24 cellular contexts compared by ENCODE assay signal in genomic region chr21:32558131-32558530, GRCh38. TPM values are rescaled to one million over a fixed set of nuclear protein-coding genes. Genes with fewer than 3 reads are reported as not detected.
DNase-seq lines count a peak whose midpoint lies in the region; ATAC-seq, FAIRE-seq and TF ChIP-seq lines count a peak whose summit lies in the region.
"Had no signal": no experiment of that assay in that cellular context is flagged by ENCODE, and none has a peak within 500 bp of the region (broad histone marks: within the 10 kb centered on the region; RNA-seq: fewer than 3 reads in every experiment).

No MANE protein-coding gene starts in this region.

- no peak overlapping the region for H2BK5ac ChIP-seq in H1 (ENCODE audit: low read depth, low read length)

- DNase-seq in activated T-cell treated with anti-CD3 and anti-CD28 coated beads, Interleukin-2, amount 50 U/mL, for 72 hours: no peak
- DNase-seq in activated T-cell treated with anti-CD3 and anti-CD28 coated beads, Interleukin-2, amount 50 U/mL, for 4 hours: no peak
- DNase-seq in H1 (ENCODE audit: low read depth in 1 of 2, low spot score in 2 of 2) (no peak), GM13977 (ENCODE audit: low spot score) (no peak), transverse colon (no peak)
- no peak for DNase-seq in naive thymus-derived CD8-positive, alpha-beta T cell
- DNase-seq: AML-193; CD4-positive, alpha-beta T cell; DMS153; DMS79; GDM1; H7; HFFc6; KG1 had no signal

- no peaks in the 10 kb centered on the region for H3K23me2 ChIP-seq in H1 (ENCODE audit: low read depth, low read length)

- no peak overlapping the region for H4K8ac ChIP-seq in H1 (ENCODE audit: extremely low read depth, insufficient read depth, low read length)

- no peaks in the 10 kb centered on the region for H3K79me1 ChIP-seq in H1 (ENCODE audit: low read depth, low read length)

- no peak overlapping the region for H3K14ac ChIP-seq in H1 (ENCODE audit: insufficient read length)

- no peak overlapping the region for H3K18ac ChIP-seq in H1 (ENCODE audit: extremely low read depth, low read length)

- no peak overlapping the region for H2AFZ ChIP-seq in H1 (ENCODE audit: low read length)
- H2AFZ ChIP-seq: GM23338 had no signal

- in situ Hi-C loops in GM13977 (cut with MboI; ENCODE audit: low pct_unique_long_range_greater_than_20kb, low sequenced_read_pairs, unreplicated experiment) (no loop called here), transverse colon (cut with MboI; ENCODE audit: low pct_ligation_motif_present in 1 of 4, low pct_unique_long_range_greater_than_20kb in 1 of 4, low sequenced_read_pairs in 3 of 4) (loop anchor here in 1 of 4 donors (25.0 kb wide), 1 partner anchor 146 kb away; the partner anchor contains the start of gene EVA1C)

- CTCF ChIA-PET in H1 (lab: Charles Lee; ENCODE audit: partially characterized antibody): interaction anchor here (1.3 kb wide), 1 partner anchor 10 kb away, joined by 5 read pairs; no protein-coding TSS in a partner anchor

- no peak overlapping the region for H3K56ac ChIP-seq in H1 (replicated peaks; ENCODE audit: insufficient read length, low read depth, low read length)

- no peak overlapping the region for H2AK5ac ChIP-seq in H1 (ENCODE audit: low read depth, low read length)

- 84% methylated on average over 4 of the region's 4 CpGs; no CpG with 5 or more reads in 1 of the 2 experiments for WGBS in H1 (ENCODE audit: extremely low coverage in 1 of 2, insufficient coverage in 1 of 2, insufficient read length in 1 of 2, insufficient replicate concordance in 2 of 2, low coverage in 1 of 2, low lambda C conversion rate in 2 of 2, missing lambda C conversion rate in 1 of 2), 2 experiments
- WGBS in transverse colon (ENCODE audit: low coverage in 1 of 2), 2 donors: 60 to 94% methylated on average over 2 to 4 of the region's 4 CpGs

- no peak overlapping the region for H2BK120ac ChIP-seq in H1 (replicated peaks; ENCODE audit: low read depth, low read length)

- H3K4me3 ChIP-seq in H1 (ENCODE audit: extremely low read depth in 1 of 4, insufficient read depth in 2 of 4, low read depth in 3 of 4, low read length in 4 of 4) (no peak overlapping the region), transverse colon (no peak overlapping the region)
- H3K4me3 ChIP-seq: A549, GM23338 had no signal

- H3K4ac ChIP-seq in H1 (replicated peaks; ENCODE audit: insufficient read length, low read depth, low read length): no peak overlapping the region

- H3K4me1 Mint-ChIP-seq in activated T-cell treated with anti-CD3 and anti-CD28 coated beads, Interleukin-2, amount 50 U/mL, for 72 hours (ENCODE audit: low read depth): peaks cover 5% of the 10 kb centered on the region
- H3K4me1 Mint-ChIP-seq in activated T-cell treated with anti-CD3 and anti-CD28 coated beads, Interleukin-2, amount 50 U/mL, for 4 hours (ENCODE audit: low read depth): no peaks in the 10 kb centered on the region
- H3K4me1 Mint-ChIP-seq in naive thymus-derived CD8-positive, alpha-beta T cell: peaks cover 5 to 23% (median 18%) of the 10 kb centered on the region in 4 donors
- H3K4me1 Mint-ChIP-seq: IgD-negative memory B cell had no signal

- TF ChIP-seq CTCF in H1 (IDR thresholded peaks at IDR 0.05; ENCODE audit: control extremely low read depth in 1 of 3, insufficient read depth in 1 of 3, low read depth in 1 of 3, low read length in 3 of 3): no peak
- no peak for TF ChIP-seq CTCF in GM13977 (IDR thresholded peaks at IDR 0.05; ENCODE audit: extremely low read depth, insufficient read depth, missing control alignments)
- TF ChIP-seq CTCF in transverse colon (IDR thresholded peaks at IDR 0.05): no peak

- FAIRE-seq in H1 (lab: Jason Lieb, UNC): no peak
- FAIRE-seq: A549, GM12892, HepG2 had no signal

- ATAC-seq in activated T-cell treated with anti-CD3 and anti-CD28 coated beads, Interleukin-2, amount 50 U/mL, for 72 hours (replicated peaks in 1 of 2): no peak
- no peak for ATAC-seq in activated T-cell treated with anti-CD3 and anti-CD28 coated beads, Interleukin-2, amount 50 U/mL, for 4 hours
- no peak for ATAC-seq in naive thymus-derived CD8-positive, alpha-beta T cell
- ATAC-seq in HG03045 (IDR thresholded peaks at IDR 0.05; ENCODE audit: unreplicated experiment): no peak
- ATAC-seq: A549, GM23338, HCT116, HepG2 had no signal

- no peak for TF ChIP-seq RAD21 in H1 (IDR thresholded peaks at IDR 0.05 in 1 of 2, conservative IDR thresholded peaks at IDR 0.05 in 1 of 2; ENCODE audit: low read depth in 2 of 2, low read length in 2 of 2)

- H3K4me1 ChIP-seq in H1 (replicated peaks in 1 of 4; ENCODE audit: control insufficient read depth in 3 of 4, insufficient read depth in 4 of 4, low read length in 3 of 4) (peaks cover 4 to 13% (median 9%) of the 10 kb centered on the region in 4 experiments; a peak in 5 of 7 replicates), transverse colon (no peaks in the 10 kb centered on the region)
- H3K4me1 ChIP-seq: A549 had no signal

- H4K20me1 ChIP-seq in H1 (replicated peaks in 1 of 2; ENCODE audit: control insufficient read depth in 1 of 2, insufficient read depth in 2 of 2, low read length in 2 of 2): no peaks in the 10 kb centered on the region

- no peak overlapping the region for H4K5ac ChIP-seq in H1 (ENCODE audit: insufficient read length, low read depth, low read length)

- H3K27me3 Mint-ChIP-seq in activated T-cell treated with anti-CD3 and anti-CD28 coated beads, Interleukin-2, amount 50 U/mL, for 72 hours (ENCODE audit: low read depth): no peaks in the 10 kb centered on the region
- no peaks in the 10 kb centered on the region for H3K27me3 Mint-ChIP-seq in activated T-cell treated with anti-CD3 and anti-CD28 coated beads, Interleukin-2, amount 50 U/mL, for 4 hours (ENCODE audit: low read depth)
- H3K27me3 Mint-ChIP-seq in naive thymus-derived CD8-positive, alpha-beta T cell: no peaks in the 10 kb centered on the region
- H3K27me3 Mint-ChIP-seq: CD4-positive, alpha-beta T cell had no signal

- no peak overlapping the region for H3K4me2 ChIP-seq in H1 (ENCODE audit: insufficient read depth in 1 of 2, low read depth in 2 of 2, low read length in 2 of 2)
- H3K4me2 ChIP-seq: A549, GM23338 had no signal

- no peak overlapping the region for H3K23ac ChIP-seq in H1 (ENCODE audit: insufficient read length)

- TF ChIP-seq POLR2A in H1 (IDR thresholded peaks at IDR 0.05; ENCODE audit: control extremely low read depth in 1 of 2, low read depth in 2 of 2, low read length in 2 of 2) (no peak), transverse colon (IDR thresholded peaks at IDR 0.05) (no peak)

- no peak for TF ChIP-seq EP300 in H1 (IDR thresholded peaks at IDR 0.05; ENCODE audit: borderline replicate concordance in 1 of 2, low read depth in 2 of 2, low read length in 2 of 2)
- no peak for TF ChIP-seq EP300 in transverse colon (IDR thresholded peaks at IDR 0.05; ENCODE audit: low read depth)

- H2BK20ac ChIP-seq in H1 (ENCODE audit: low read length): no peak overlapping the region

- no peaks in the 10 kb centered on the region for H3K36me3 ChIP-seq in H1 (ENCODE audit: control insufficient read depth in 2 of 4, insufficient read depth in 4 of 4, low read length in 3 of 4)
- H3K36me3 ChIP-seq in transverse colon: no peaks in the 10 kb centered on the region

- peak overlapping the region; percentile 52 for H3K27ac Mint-ChIP-seq in activated T-cell treated with anti-CD3 and anti-CD28 coated beads, Interleukin-2, amount 50 U/mL, for 72 hours
- peak overlapping the region in 6 of 10 donors; percentile 16 to 78 (median 37) for H3K27ac Mint-ChIP-seq in naive thymus-derived CD8-positive, alpha-beta T cell
- H3K27ac Mint-ChIP-seq: CD4-positive, alpha-beta T cell; GM23338; HFFc6; IgD-negative memory B cell had no signal

- H3K4me3 Mint-ChIP-seq in activated T-cell treated with anti-CD3 and anti-CD28 coated beads, Interleukin-2, amount 50 U/mL, for 72 hours: no peak overlapping the region
- no peak overlapping the region for H3K4me3 Mint-ChIP-seq in activated T-cell treated with anti-CD3 and anti-CD28 coated beads, Interleukin-2, amount 50 U/mL, for 4 hours
- H3K4me3 Mint-ChIP-seq in naive thymus-derived CD8-positive, alpha-beta T cell: no peak overlapping the region
- H3K4me3 Mint-ChIP-seq: CD4-positive, alpha-beta T cell; GM23338; HFFc6; IgD-negative memory B cell had no signal

- intact Hi-C loops in transverse colon (cut with DNase I; ENCODE audit: low total_unique reads): no loop called here

- peak overlapping the region; percentile 54 for H4K91ac ChIP-seq in H1 (replicated peaks; ENCODE audit: insufficient read length, low read length)

- H3K27me3 ChIP-seq in H1 (replicated peaks in 1 of 4; ENCODE audit: control insufficient read depth in 3 of 4, extremely low read depth in 1 of 4, insufficient read depth in 3 of 4, low read length in 3 of 4) (no peaks in the 10 kb centered on the region), transverse colon (no peaks in the 10 kb centered on the region)

- no peaks in the 10 kb centered on the region for H3K9me3 Mint-ChIP-seq in activated T-cell treated with anti-CD3 and anti-CD28 coated beads, Interleukin-2, amount 50 U/mL, for 72 hours
- H3K9me3 Mint-ChIP-seq in activated T-cell treated with anti-CD3 and anti-CD28 coated beads, Interleukin-2, amount 50 U/mL, for 4 hours: no peaks in the 10 kb centered on the region
- H3K9me3 Mint-ChIP-seq in naive thymus-derived CD8-positive, alpha-beta T cell: no peaks in the 10 kb centered on the region
- H3K9me3 Mint-ChIP-seq: CD4-positive, alpha-beta T cell; GM23338; HFFc6; IgD-negative memory B cell had no signal

- H2BK15ac ChIP-seq in H1 (ENCODE audit: low read length): no peak overlapping the region

- no peaks in the 10 kb centered on the region for H3K9me3 ChIP-seq in H1 (ENCODE audit: insufficient read depth in 2 of 2, low read depth in 1 of 2, low read length in 1 of 2)
- no peaks in the 10 kb centered on the region for H3K9me3 ChIP-seq in transverse colon
- H3K9me3 ChIP-seq: A549 had no signal

- H3K9ac ChIP-seq in H1 (replicated peaks in 1 of 4; ENCODE audit: extremely low read depth in 1 of 4, low read depth in 3 of 4, low read length in 3 of 4): no peak overlapping the region

- POLR2A ChIA-PET in H1 (lab: Charles Lee; ENCODE audit: partially characterized antibody): interaction anchor here (0.8 kb wide), 1 partner anchor 18 kb away, joined by 3 read pairs; no protein-coding TSS in a partner anchor
- POLR2A ChIA-PET in naive thymus-derived CD8-positive, alpha-beta T cell (lab: Charles Lee): no interaction called here

- no peaks in the 10 kb centered on the region for H3K36me3 Mint-ChIP-seq in activated T-cell treated with anti-CD3 and anti-CD28 coated beads, Interleukin-2, amount 50 U/mL, for 72 hours (ENCODE audit: insufficient read depth in 2 of 2)
- no peaks in the 10 kb centered on the region for H3K36me3 Mint-ChIP-seq in activated T-cell treated with anti-CD3 and anti-CD28 coated beads, Interleukin-2, amount 50 U/mL, for 4 hours (ENCODE audit: insufficient read depth)
- H3K36me3 Mint-ChIP-seq in naive thymus-derived CD8-positive, alpha-beta T cell: peaks cover 0 to 8% (median 0%) of the 10 kb centered on the region in 3 donors
- H3K36me3 Mint-ChIP-seq: IgD-negative memory B cell had no signal

- H3K27ac ChIP-seq in H1 (ENCODE audit: low read depth, low read length) (no peak overlapping the region), transverse colon (no peak overlapping the region)
- H3K27ac ChIP-seq: 22Rv1, A549, C4-2B had no signal

- no peak overlapping the region for H2BK12ac ChIP-seq in H1 (ENCODE audit: low read depth, low read length)

- H3K79me2 ChIP-seq in H1 (ENCODE audit: control insufficient read depth in 1 of 2, insufficient read depth in 2 of 2, low read length in 2 of 2): no peaks in the 10 kb centered on the region

RNA-seq across cellular contexts. Expression of gene TCP10L, which starts 27.2 kb away (rescaled TPM):
- total RNA-seq in activated T-cell treated with anti-CD3 and anti-CD28 coated beads, Interleukin-2, amount 50 U/mL, for 72 hours: under 1 TPM; 0.43 to 0.56 TPM
- total RNA-seq in activated T-cell treated with anti-CD3 and anti-CD28 coated beads, Interleukin-2, amount 50 U/mL, for 4 hours: 1 to 10 TPM in 1 of 3 donors, under 1 TPM in 2; 0.14 to 1.1 (median 0.66) TPM
- 0.71 and 0.99 TPM in 2 replicates for total RNA-seq in H1 (2021; fragmentation: NEBNext Ultra II Directional; extraction: Animal tissue kit (Norgen Biotek cat#: 25700))
- 0.45 and 0.74 TPM in 2 replicates for polyA plus RNA-seq in H1 (2011; rRNA removed)
- 0.43 TPM for polyA plus RNA-seq in H1 (2011; cell fraction: cytosol; rRNA removed)
- 0.76 TPM for polyA plus RNA-seq in H1 (2011; cell fraction: nucleus; rRNA removed)
- 0.30 to 0.83 TPM (median 0.53 TPM) in 4 replicates for polyA plus RNA-seq in H1 (2012, experiment 1 of 2)
- polyA plus RNA-seq in H1 (2012, experiment 2 of 2): 0.34 TPM
- 0.22 TPM for polyA plus RNA-seq in H1 (2013, experiment 1 of 2)
- 0.44 TPM for polyA plus RNA-seq in H1 (2013, experiment 2 of 2)
- polyA minus RNA-seq in H1 (2011; rRNA and poly(A)+ RNA removed): 0.61 and 0.69 TPM in 2 replicates
- polyA minus RNA-seq in H1 (2011; cell fraction: cytosol; rRNA and poly(A)+ RNA removed): not detected
- 0.50 TPM for polyA minus RNA-seq in H1 (2011; cell fraction: nucleus; rRNA and poly(A)+ RNA removed)
- under 1 TPM; 0.42 to 0.91 TPM for total RNA-seq in naive thymus-derived CD8-positive, alpha-beta T cell
- under 1 TPM in 2 of 3 donors, not detected in 1; 0.33 to 0.35 TPM for polyA plus RNA-seq in naive thymus-derived CD8-positive, alpha-beta T cell
- total RNA-seq in transverse colon: under 1 TPM in 2 of 4 donors, not detected in 2; 0.14 to 0.79 TPM
- total RNA-seq: H7 had no signal
- polyA plus RNA-seq: BJ had no signal

RNA-seq across cellular contexts. Expression of gene CFAP298, which starts 54.0 kb away (rescaled TPM):
- 10 to 100 TPM; 21.1 to 22.4 TPM for total RNA-seq in activated T-cell treated with anti-CD3 and anti-CD28 coated beads, Interleukin-2, amount 50 U/mL, for 72 hours
- 10 to 100 TPM; 58.7 to 74.7 (median 63.7) TPM for total RNA-seq in activated T-cell treated with anti-CD3 and anti-CD28 coated beads, Interleukin-2, amount 50 U/mL, for 4 hours
- total RNA-seq in H1 (2021; fragmentation: NEBNext Ultra II Directional; extraction: Animal tissue kit (Norgen Biotek cat#: 25700)): 68.1 and 69.6 TPM in 2 replicates
- 43.0 and 47.8 TPM in 2 replicates for polyA plus RNA-seq in H1 (2011; rRNA removed)
- 70.3 TPM for polyA plus RNA-seq in H1 (2011; cell fraction: cytosol; rRNA removed)
- 32.8 TPM for polyA plus RNA-seq in H1 (2011; cell fraction: nucleus; rRNA removed)
- 77.4 to 91.3 TPM (median 77.8 TPM) in 4 replicates for polyA plus RNA-seq in H1 (2012, experiment 1 of 2)
- 20.5 TPM for polyA plus RNA-seq in H1 (2012, experiment 2 of 2)
- 95.7 TPM for polyA plus RNA-seq in H1 (2013, experiment 1 of 2)
- 94.4 TPM for polyA plus RNA-seq in H1 (2013, experiment 2 of 2)
- 7.4 and 9.2 TPM in 2 replicates for polyA minus RNA-seq in H1 (2011; rRNA and poly(A)+ RNA removed)
- 27.7 TPM for polyA minus RNA-seq in H1 (2011; cell fraction: cytosol; rRNA and poly(A)+ RNA removed)
- 17.3 TPM for polyA minus RNA-seq in H1 (2011; cell fraction: nucleus; rRNA and poly(A)+ RNA removed)
- 10 to 100 TPM; 35.0 to 36.6 TPM for total RNA-seq in naive thymus-derived CD8-positive, alpha-beta T cell
- 10 to 100 TPM; 59.4 to 64.2 (median 62.3) TPM for polyA plus RNA-seq in naive thymus-derived CD8-positive, alpha-beta T cell
- total RNA-seq in transverse colon: 10 to 100 TPM in 2 of 4 donors, 1 to 10 TPM in 1, not detected in 1; 6.4 to 27.3 (median 20.9) TPM
